ENCODE assay signal across 8 cellular contexts in genomic region chr7:47052541-47053208, GRCh38.
A peak's percentile ranks its signal among the peaks of the same experiment; 100 is the strongest.
DNase-seq lines count a peak whose midpoint lies in the region; ATAC-seq, FAIRE-seq and TF ChIP-seq lines count a peak whose summit lies in the region.
"Not testable (repeated sequence)": the region's sequence is repeated elsewhere in the genome, so short reads cannot be mapped to it uniquely, and the experiment has no call there.

No MANE protein-coding gene starts in this region.

- TF ChIP-seq CTCF in AG09309 (IDR thresholded peaks at IDR 0.05; ENCODE audit: control insufficient read depth, insufficient read depth, low read depth, low read length, missing control alignments); astrocyte (IDR thresholded peaks at IDR 0.05; ENCODE audit: insufficient read depth, low read depth, low read length); coronary artery (IDR thresholded peaks at IDR 0.05); foreskin fibroblast (IDR thresholded peaks at IDR 0.05; ENCODE audit: low read depth, low read length); ovary (IDR thresholded peaks at IDR 0.05); thoracic aorta (IDR thresholded peaks at IDR 0.05): not testable (repeated sequence)

- H3K9me3 Mint-ChIP-seq in astrocyte (ENCODE audit: unreplicated experiment), result not testable (repeated sequence)

- H2AFZ ChIP-seq in astrocyte (ENCODE audit: low read depth, low read length), result peak overlapping the region; percentile 61

- H3K9me3 ChIP-seq in astrocyte (ENCODE audit: insufficient read depth, low read depth, low read length); ovary; thoracic aorta: not testable (repeated sequence)

- H3K27me3 ChIP-seq in astrocyte (ENCODE audit: insufficient read depth, low read length); ovary; thoracic aorta (replicated peaks; ENCODE audit: insufficient read depth): not testable (repeated sequence)

- not testable (repeated sequence) for DNase-seq in AG09309 (ENCODE audit: low read depth); astrocyte (ENCODE audit: low read depth); coronary artery (ENCODE audit: low spot score); left ventricle myocardium superior; ovary; skeletal muscle cell (ENCODE audit: low read depth); thoracic aorta (ENCODE audit: low spot score)
- peak in 1 of 2 donors; percentile 28 for DNase-seq in foreskin fibroblast

- H3K4me2 ChIP-seq in astrocyte (ENCODE audit: low read length), result peak overlapping the region; percentile 65

- not testable (repeated sequence) for H3K4me1 Mint-ChIP-seq in astrocyte (ENCODE audit: low read depth, unreplicated experiment)

- H3K36me3 ChIP-seq in astrocyte (ENCODE audit: insufficient read depth, low read length); ovary; thoracic aorta: not testable (repeated sequence)

- H3K79me2 ChIP-seq in astrocyte (ENCODE audit: insufficient read depth, low read length), result not testable (repeated sequence)

- H3K27ac ChIP-seq in astrocyte (ENCODE audit: low read depth, low read length); coronary artery; ovary; thoracic aorta: not testable (repeated sequence)

- not testable (repeated sequence) for TF ChIP-seq POLR2A in ovary (IDR thresholded peaks at IDR 0.05)

- ATAC-seq in left ventricle myocardium superior, result peak; percentile 57
- not testable (repeated sequence) for ATAC-seq in thoracic aorta (ENCODE audit: insufficient number of reproducible peaks, low FRiP score, low read depth)

- not testable (repeated sequence) for TF ChIP-seq EP300 in ovary (IDR thresholded peaks at IDR 0.05)

- intact Hi-C loops in left ventricle myocardium superior (cut with micrococcal nuclease); ovary (cut with DNase I): not testable (repeated sequence)

- H3K4me3 ChIP-seq in AG09309 (ENCODE audit: control insufficient read depth, low read depth, low read length), result peak overlapping the region; percentile 25
- peak overlapping the region; percentile 21 for H3K4me3 ChIP-seq in astrocyte (ENCODE audit: insufficient read depth, low read depth, low read length)
- peak overlapping the region; percentile 40 for H3K4me3 ChIP-seq in coronary artery
- peak overlapping the region; percentile 12 to 17 for H3K4me3 ChIP-seq in foreskin fibroblast (ENCODE audit: low read depth in 1 of 2, low read length in 2 of 2)
- peak overlapping the region; percentile 12 for H3K4me3 ChIP-seq in ovary
- H3K4me3 ChIP-seq in skeletal muscle cell (ENCODE audit: low read depth, low read length), result peak overlapping the region; percentile 28
- peak overlapping the region; percentile 67 for H3K4me3 ChIP-seq in thoracic aorta

- not testable (repeated sequence) for H3K36me3 Mint-ChIP-seq in astrocyte (ENCODE audit: low read depth, unreplicated experiment)

- H4K20me1 ChIP-seq in astrocyte (ENCODE audit: insufficient read depth, low read length), result not testable (repeated sequence)

- 33 to 55% (median 38%) methylated on average over 63 to 70 of the region's 70 CpGs for WGBS in ovary, 3 donors

- not testable (repeated sequence) for H3K9ac ChIP-seq in astrocyte (ENCODE audit: low read length)

- H3K27me3 Mint-ChIP-seq in astrocyte (ENCODE audit: low read depth, unreplicated experiment), result peaks cover 10% of the 10 kb centered on the region

- H3K4me1 ChIP-seq in astrocyte (ENCODE audit: insufficient read depth, low read length); ovary (ENCODE audit: insufficient read depth); thoracic aorta (ENCODE audit: control insufficient read depth in 1 of 2, low read depth in 2 of 2): not testable (repeated sequence)

- FAIRE-seq in astrocyte (lab: Jason Lieb, UNC), result not testable (repeated sequence)

- H3K27ac Mint-ChIP-seq in astrocyte (ENCODE audit: unreplicated experiment), result not testable (repeated sequence)

- H3K4me3 Mint-ChIP-seq in astrocyte (ENCODE audit: unreplicated experiment), result not testable (repeated sequence)

Comparison
In these comparisons a context has a peak if more than half of its experiments do, and no peak if none do; other contexts are left out.
1. H3K4me3 ChIP-seq: peak in every context shown above with its lines; median percentile 67 in thoracic aorta; 40 in coronary artery; 28 in skeletal muscle cell; 25 in AG09309; 21 in astrocyte; 14 in foreskin fibroblast; 12 in ovary.